Comparison of ENCODE assay signal across 8 cellular contexts in genomic region chr2:64768426-64769033, GRCh38.
DNase-seq lines count a peak whose midpoint lies in the region; ATAC-seq and TF ChIP-seq lines count a peak whose summit lies in the region.

No MANE protein-coding gene starts in this region.

- H3K4me3 ChIP-seq in HEK293 (ENCODE audit: low read depth, low read length) (peak overlapping the region; percentile 64), tibial artery (peak overlapping the region; percentile 85)

- peak overlapping the region; percentile 84 for H3K4me3 Mint-ChIP-seq in activated naive CD8-positive, alpha-beta T cell treated with anti-CD3 and anti-CD28 coated beads, Interleukin-2, amount 50 U/mL, for 24 hours

- H3K4me1 ChIP-seq in HEK293 (ENCODE audit: control insufficient read depth, insufficient read depth, low read length) = peaks cover 9% of the 10 kb centered on the region
- H3K4me1 ChIP-seq in tibial artery = peaks cover 0 to 12% (median 0%) of the 10 kb centered on the region in 4 donors

- ATAC-seq in activated naive CD8-positive, alpha-beta T cell treated with anti-CD3 and anti-CD28 coated beads, Interleukin-2, amount 50 U/mL, for 24 hours = no peak
- no peak for ATAC-seq in HG03108 (IDR thresholded peaks at IDR 0.05; ENCODE audit: unreplicated experiment)

- H3K36me3 ChIP-seq in HEK293 (ENCODE audit: control insufficient read depth in 2 of 2, insufficient read depth in 1 of 2, low read length in 2 of 2) (no peaks in the 10 kb centered on the region), tibial artery (no peaks in the 10 kb centered on the region)

- H3K27ac ChIP-seq in 22Rv1 (peak overlapping the region; percentile 91), HEK293 (ENCODE audit: extremely low read depth, low read depth, low read length) (peak overlapping the region; percentile 92), layer of hippocampus (ENCODE audit: low read depth, low read length) (peak overlapping the region; percentile 96), tibial artery (peak overlapping the region; percentile 97 to 100)

- H3K27ac Mint-ChIP-seq in activated naive CD8-positive, alpha-beta T cell treated with anti-CD3 and anti-CD28 coated beads, Interleukin-2, amount 50 U/mL, for 24 hours = peak overlapping the region; percentile 89

- intact Hi-C loops in tibial artery (cut with DNase I; ENCODE audit: low total_unique reads) = loop anchor here (5.0 kb wide), 1 partner anchor 121 kb away; no protein-coding TSS in a partner anchor

- H3K36me3 Mint-ChIP-seq in activated naive CD8-positive, alpha-beta T cell treated with anti-CD3 and anti-CD28 coated beads, Interleukin-2, amount 50 U/mL, for 24 hours (ENCODE audit: low read depth) = no peaks in the 10 kb centered on the region

- H3K9me3 Mint-ChIP-seq in activated naive CD8-positive, alpha-beta T cell treated with anti-CD3 and anti-CD28 coated beads, Interleukin-2, amount 50 U/mL, for 24 hours = no peaks in the 10 kb centered on the region

- DNase-seq in activated naive CD8-positive, alpha-beta T cell treated with anti-CD3 and anti-CD28 coated beads, Interleukin-2, amount 50 U/mL, for 24 hours = no peak
- DNase-seq in tibial artery (no peak), NCI-H2029 treated with DMSO at 0.1 percent for 48 hours (lab: John Stamatoyannopoulos, UW) (no peak), LoVo (ENCODE audit: low spot score) (no peak)

- CTCF ChIA-PET in HEK293 (lab: Yijun Ruan, JAX) = interaction anchor here (0.9 kb wide), 1 partner anchor 96 kb away, joined by 5 read pairs; no protein-coding TSS in a partner anchor

- no peaks in the 10 kb centered on the region for H3K27me3 ChIP-seq in layer of hippocampus (ENCODE audit: control insufficient read depth, insufficient read depth, low read length)
- H3K27me3 ChIP-seq in tibial artery = no peaks in the 10 kb centered on the region

- TF ChIP-seq CTCF in 22Rv1 (IDR thresholded peaks at IDR 0.05) (no peak), HEK293 (tag by site-specific recombination; IDR thresholded peaks at IDR 0.05) (no peak), tibial artery (IDR thresholded peaks at IDR 0.05) (no peak)

- POLR2A ChIA-PET in HEK293 (lab: Yijun Ruan, JAX) = interaction anchor here (0.6 to 4.1 kb wide), 7 partner anchors 7 to 119 kb away, joined by 3 to 78 read pairs (median 5); partner anchors contain the start of gene SERTAD2

- H3K27me3 Mint-ChIP-seq in activated naive CD8-positive, alpha-beta T cell treated with anti-CD3 and anti-CD28 coated beads, Interleukin-2, amount 50 U/mL, for 24 hours = no peaks in the 10 kb centered on the region

- H3K9me3 ChIP-seq in HEK293 (ENCODE audit: control insufficient read depth, insufficient read depth, low read depth, low read length) (no peaks in the 10 kb centered on the region), tibial artery (no peaks in the 10 kb centered on the region)

- H3K4me1 Mint-ChIP-seq in activated naive CD8-positive, alpha-beta T cell treated with anti-CD3 and anti-CD28 coated beads, Interleukin-2, amount 50 U/mL, for 24 hours = peaks cover 33% of the 10 kb centered on the region

TF ChIP-seq in HEK293, 187 proteins besides CTCF, POLR2A, EP300 and RAD21:
- TF ChIP-seq, protein P1, sequence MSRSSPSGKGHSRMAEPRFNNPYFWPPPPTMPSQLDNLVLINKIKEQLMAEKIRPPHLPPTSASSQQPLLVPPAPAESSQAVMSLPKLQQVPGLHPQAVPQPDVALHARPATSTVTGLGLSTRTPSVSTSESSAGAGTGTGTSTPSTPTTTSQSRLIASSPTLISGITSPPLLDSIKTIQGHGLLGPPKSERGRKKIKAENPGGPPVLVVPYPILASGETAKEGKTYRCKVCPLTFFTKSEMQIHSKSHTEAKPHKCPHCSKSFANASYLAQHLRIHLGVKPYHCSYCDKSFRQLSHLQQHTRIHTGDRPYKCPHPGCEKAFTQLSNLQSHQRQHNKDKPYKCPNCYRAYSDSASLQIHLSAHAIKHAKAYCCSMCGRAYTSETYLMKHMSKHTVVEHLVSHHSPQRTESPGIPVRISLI (tag by site-specific recombination; IDR thresholded peaks at IDR 0.05) = peak; percentile 89; the same call in 1 of the 2 replicates
- TF ChIP-seq ZNF366 (tag by site-specific recombination; conservative IDR thresholded peaks at IDR 0.05) (peak; percentile 75), BCL11B (tag by site-specific recombination; IDR thresholded peaks at IDR 0.05; ENCODE audit: low read depth) (no peak), YY1 (tag by site-specific recombination; IDR thresholded peaks at IDR 0.05) (no peak), PRDM1 (tag by site-specific recombination; IDR thresholded peaks at IDR 0.05) (0 out of 2 replicates have a peak, but pooled peaks have one; percentile 5), ZNF335 (tag by site-specific recombination; conservative IDR thresholded peaks at IDR 0.05) (peak; percentile 28; the same call in 1 of the 2 replicates), ZNF132 (tag by site-specific recombination; IDR thresholded peaks at IDR 0.05; ENCODE audit: borderline replicate concordance) (no peak)
